ENCODE assay signal across 13 cellular contexts in genomic region chr2:144426355-144426754, GRCh38.
DNase-seq lines count a peak whose midpoint lies in the region; ATAC-seq and TF ChIP-seq lines count a peak whose summit lies in the region.
"Had no signal": no experiment of that assay in that cellular context is flagged by ENCODE, and none has a peak within 500 bp of the region (broad histone marks: within the 10 kb centered on the region; RNA-seq: fewer than 3 reads in every experiment).

No MANE protein-coding gene starts in this region.

- dilution Hi-C loops in mammary epithelial cell (cut with HindIII; ENCODE audit: low sequenced_read_pairs) = no loop called here

- in situ Hi-C loops in mammary epithelial cell (cut with MboI; ENCODE audit: low sequenced_read_pairs in 2 of 2) = no loop called here

- H3K9me3 ChIP-seq in breast epithelium (no peaks in the 10 kb centered on the region), mammary epithelial cell (replicated peaks; ENCODE audit: insufficient read depth, low read length) (no peaks in the 10 kb centered on the region), tibial artery (no peaks in the 10 kb centered on the region)

- H2AFZ ChIP-seq in mammary epithelial cell (ENCODE audit: low read depth, low read length) = no peak overlapping the region

- H3K4me2 ChIP-seq in mammary epithelial cell (ENCODE audit: insufficient read depth, low read depth, low read length) = no peak overlapping the region

- H3K27me3 ChIP-seq in breast epithelium (no peaks in the 10 kb centered on the region), mammary epithelial cell (ENCODE audit: insufficient read depth, low read length) (no peaks in the 10 kb centered on the region), tibial artery (no peaks in the 10 kb centered on the region)

- no peaks in the 10 kb centered on the region for H4K20me1 ChIP-seq in mammary epithelial cell (ENCODE audit: insufficient read depth, low read length)

- H3K79me2 ChIP-seq in mammary epithelial cell (ENCODE audit: insufficient read depth, low read length) = no peaks in the 10 kb centered on the region

- H3K36me3 Mint-ChIP-seq in activated B cell treated with CpG ODN at 0.5 μM for 24 hours (ENCODE audit: low read depth) (peaks cover 59% of the 10 kb centered on the region), mesothelial cell of epicardium (peaks cover 25% of the 10 kb centered on the region)

- H3K27ac Mint-ChIP-seq in activated B cell treated with CpG ODN at 0.5 μM for 24 hours (peak overlapping the region; percentile 72), mesothelial cell of epicardium (peak overlapping the region; percentile 71)
- H3K27ac Mint-ChIP-seq: activated CD4-positive, alpha-beta T cell treated with anti-CD3 and anti-CD28 coated beads, Interleukin-2, amount 10 ng/mL, durations not matched to agents 7 days and 5 days had no signal

- intact Hi-C loops in breast epithelium (cut with DNase I; ENCODE audit: low total_unique reads) (no loop called here), mammary epithelial cell (cut with micrococcal nuclease) (no loop called here), activated B cell treated with CpG ODN at 0.5 μM for 24 hours (cut with micrococcal nuclease) (loop anchor here (2.0 kb wide), 1 partner anchor 94 kb away; the partner anchor contains the start of gene ZEB2), tibial artery (cut with DNase I; ENCODE audit: low total_unique reads) (no loop called here)

- CTCF ChIA-PET in mammary epithelial cell (lab: Charles Lee; ENCODE audit: low non-redundant PET) = no interaction called here
- CTCF ChIA-PET in activated B cell treated with CpG ODN at 0.5 μM for 24 hours (lab: Charles Lee) = no interaction called here

- no peak for DNase-seq in breast epithelium (ENCODE audit: low spot score in 2 of 2)
- no peak for DNase-seq in mammary epithelial cell
- DNase-seq in activated B cell treated with CpG ODN at 0.5 μM for 24 hours = no peak
- DNase-seq in mesothelial cell of epicardium (ENCODE audit: low spot score in 2 of 2, unreplicated experiment in 2 of 2) = no peak
- no peak for DNase-seq in tibial artery
- DNase-seq in NCI-H1436 (lab: John Stamatoyannopoulos, UW) = no peak
- DNase-seq: activated CD4-positive, alpha-beta T cell treated with anti-CD3 and anti-CD28 coated beads, Interleukin-2, amount 10 ng/mL, durations not matched to agents 7 days and 5 days; activated T-cell treated with anti-CD3 and anti-CD28 coated beads, Interleukin-2, amount 50 U/mL, for 72 hours; DMS153; OCI-M1; T-helper 2 cell had no signal

- H3K4me3 ChIP-seq in breast epithelium (no peak overlapping the region), mammary epithelial cell (replicated peaks in 1 of 3; ENCODE audit: insufficient read depth in 1 of 3, low read depth in 2 of 3, low read length in 3 of 3) (no peak overlapping the region), tibial artery (no peak overlapping the region)

- ATAC-seq in activated B cell treated with CpG ODN at 0.5 μM for 24 hours (ENCODE audit: low read depth) (peak; percentile 26), HG03108 (IDR thresholded peaks at IDR 0.05; ENCODE audit: unreplicated experiment) (no peak), GM18520 (IDR thresholded peaks at IDR 0.05; ENCODE audit: unreplicated experiment) (no peak)
- ATAC-seq: activated T-cell treated with anti-CD3 and anti-CD28 coated beads, Interleukin-2, amount 50 U/mL, for 72 hours had no signal

- H3K9me3 Mint-ChIP-seq in activated B cell treated with CpG ODN at 0.5 μM for 24 hours = no peaks in the 10 kb centered on the region
- H3K9me3 Mint-ChIP-seq in mesothelial cell of epicardium = no peaks in the 10 kb centered on the region
- H3K9me3 Mint-ChIP-seq: activated CD4-positive, alpha-beta T cell treated with anti-CD3 and anti-CD28 coated beads, Interleukin-2, amount 10 ng/mL, durations not matched to agents 7 days and 5 days; activated T-cell treated with anti-CD3 and anti-CD28 coated beads, Interleukin-2, amount 50 U/mL, for 72 hours had no signal

- H3K36me3 ChIP-seq in breast epithelium (no peaks in the 10 kb centered on the region), mammary epithelial cell (ENCODE audit: insufficient read depth, low read length) (no peaks in the 10 kb centered on the region), tibial artery (peaks cover 0 to 7% (median 0%) of the 10 kb centered on the region in 3 donors)

- WGBS in mammary epithelial cell (ENCODE audit: low coverage, missing lambda C conversion rate) = 86% methylated on average over 1 of the region's 1 CpG

- peak overlapping the region; percentile 54 for H3K4me3 Mint-ChIP-seq in activated B cell treated with CpG ODN at 0.5 μM for 24 hours
- no peak overlapping the region for H3K4me3 Mint-ChIP-seq in mesothelial cell of epicardium
- H3K4me3 Mint-ChIP-seq: activated CD4-positive, alpha-beta T cell treated with anti-CD3 and anti-CD28 coated beads, Interleukin-2, amount 10 ng/mL, durations not matched to agents 7 days and 5 days had no signal

- no peaks in the 10 kb centered on the region for H3K27me3 Mint-ChIP-seq in activated B cell treated with CpG ODN at 0.5 μM for 24 hours
- H3K27me3 Mint-ChIP-seq in mesothelial cell of epicardium (ENCODE audit: low read depth) = no peaks in the 10 kb centered on the region

- H3K9ac ChIP-seq in mammary epithelial cell (ENCODE audit: insufficient read depth, low read length) = no peak overlapping the region

- no peak for TF ChIP-seq CTCF in breast epithelium (IDR thresholded peaks at IDR 0.05)
- no peak for TF ChIP-seq CTCF in mammary epithelial cell (conservative IDR thresholded peaks at IDR 0.05 in 1 of 2, IDR thresholded peaks at IDR 0.05 in 1 of 2; ENCODE audit: extremely low read depth in 1 of 2, insufficient read depth in 1 of 2, low read depth in 1 of 2, low read length in 2 of 2)
- TF ChIP-seq CTCF in activated B cell treated with CpG ODN at 0.5 μM for 24 hours (IDR thresholded peaks at IDR 0.05) = no peak
- no peak for TF ChIP-seq CTCF in mesothelial cell of epicardium (IDR thresholded peaks at IDR 0.05; ENCODE audit: unreplicated experiment)
- no peak for TF ChIP-seq CTCF in tibial artery (IDR thresholded peaks at IDR 0.05)

- H3K4me1 ChIP-seq in breast epithelium (peaks cover 0 to 5% of the 10 kb centered on the region in 2 donors), mammary epithelial cell (ENCODE audit: insufficient read depth, low read length) (no peaks in the 10 kb centered on the region), tibial artery (peaks cover 0 to 58% (median 12%) of the 10 kb centered on the region in 4 donors)

- peak overlapping the region; percentile 21 for H3K27ac ChIP-seq in breast epithelium
- H3K27ac ChIP-seq in mammary epithelial cell (ENCODE audit: insufficient read depth, low read depth, low read length) = no peak overlapping the region
- peak overlapping the region; percentile 18 to 75 for H3K27ac ChIP-seq in tibial artery

- POLR2A ChIA-PET in activated B cell treated with CpG ODN at 0.5 μM for 24 hours (lab: Charles Lee) = interaction anchor here (0.6 to 0.7 kb wide), 2 partner anchors 12 to 95 kb away, joined by 3 read pairs; no protein-coding TSS in a partner anchor

- no peak for TF ChIP-seq POLR2A in breast epithelium (IDR thresholded peaks at IDR 0.05)

- no TSS peak for BruUV-seq in mammary epithelial cell (replicated peaks; lab: Mats Ljungman, UMichigan)

- H3K4me1 Mint-ChIP-seq in activated B cell treated with CpG ODN at 0.5 μM for 24 hours (peaks cover 53% of the 10 kb centered on the region), mesothelial cell of epicardium (peaks cover 29% of the 10 kb centered on the region)
- H3K4me1 Mint-ChIP-seq: activated CD4-positive, alpha-beta T cell treated with anti-CD3 and anti-CD28 coated beads, Interleukin-2, amount 10 ng/mL, durations not matched to agents 7 days and 5 days had no signal
